1 cellular context compared by ENCODE assay signal in the genomic region with DNA sequence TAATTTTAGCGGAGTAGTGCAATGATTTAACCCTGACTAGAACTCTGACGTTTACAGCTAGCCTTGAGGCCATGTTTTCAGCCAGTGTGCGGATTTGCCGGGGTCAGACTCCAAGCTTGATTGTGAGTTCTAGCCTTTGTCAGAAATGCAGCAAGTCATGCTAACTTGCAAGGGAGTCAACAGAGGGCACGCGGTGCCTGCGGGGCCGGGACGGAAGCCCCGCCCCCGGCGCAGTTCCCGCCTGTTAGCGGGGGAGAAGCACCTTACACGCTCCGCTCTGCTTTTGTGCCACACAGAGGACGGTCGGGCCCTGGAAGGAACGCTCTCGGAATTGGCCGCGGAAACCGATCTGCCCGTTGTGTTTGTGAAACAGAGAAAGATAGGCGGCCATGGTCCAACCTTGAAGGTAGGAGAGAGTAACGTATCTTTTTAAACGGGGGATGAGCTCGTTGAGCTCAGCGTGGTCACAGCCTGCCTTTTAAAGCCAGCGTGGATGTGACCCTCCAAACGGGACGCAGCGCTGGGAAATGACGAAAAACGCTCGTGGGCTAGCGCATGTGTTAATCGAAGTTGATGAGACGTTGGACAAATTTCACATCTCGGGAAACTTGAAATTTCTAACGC.
TF ChIP-seq lines count a peak whose summit lies in the region.

No MANE protein-coding gene starts in this region.

TF ChIP-seq in K562, 482 proteins besides CTCF, POLR2A, EP300 and RAD21 (continued from another document and continues in another):
- TF ChIP-seq, protein P1, sequence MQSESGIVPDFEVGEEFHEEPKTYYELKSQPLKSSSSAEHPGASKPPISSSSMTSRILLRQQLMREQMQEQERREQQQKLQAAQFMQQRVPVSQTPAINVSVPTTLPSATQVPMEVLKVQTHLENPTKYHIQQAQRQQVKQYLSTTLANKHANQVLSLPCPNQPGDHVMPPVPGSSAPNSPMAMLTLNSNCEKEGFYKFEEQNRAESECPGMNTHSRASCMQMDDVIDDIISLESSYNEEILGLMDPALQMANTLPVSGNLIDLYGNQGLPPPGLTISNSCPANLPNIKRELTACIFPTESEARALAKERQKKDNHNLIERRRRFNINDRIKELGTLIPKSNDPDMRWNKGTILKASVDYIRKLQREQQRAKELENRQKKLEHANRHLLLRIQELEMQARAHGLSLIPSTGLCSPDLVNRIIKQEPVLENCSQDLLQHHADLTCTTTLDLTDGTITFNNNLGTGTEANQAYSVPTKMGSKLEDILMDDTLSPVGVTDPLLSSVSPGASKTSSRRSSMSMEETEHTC (IDR thresholded peaks at IDR 0.05): no peak
- no peak for TF ChIP-seq ZNF431 (CRISPR knock-in tag; IDR thresholded peaks at IDR 0.05)
- TF ChIP-seq HMGN3 (IDR thresholded peaks at IDR 0.05; ENCODE audit: borderline replicate concordance, extremely low read depth, insufficient read length, low read depth, low read length): peak; percentile 97
- TF ChIP-seq CBX5 (IDR thresholded peaks at IDR 0.05; ENCODE audit: borderline replicate concordance, low read depth): no peak
- TF ChIP-seq, protein P2, sequence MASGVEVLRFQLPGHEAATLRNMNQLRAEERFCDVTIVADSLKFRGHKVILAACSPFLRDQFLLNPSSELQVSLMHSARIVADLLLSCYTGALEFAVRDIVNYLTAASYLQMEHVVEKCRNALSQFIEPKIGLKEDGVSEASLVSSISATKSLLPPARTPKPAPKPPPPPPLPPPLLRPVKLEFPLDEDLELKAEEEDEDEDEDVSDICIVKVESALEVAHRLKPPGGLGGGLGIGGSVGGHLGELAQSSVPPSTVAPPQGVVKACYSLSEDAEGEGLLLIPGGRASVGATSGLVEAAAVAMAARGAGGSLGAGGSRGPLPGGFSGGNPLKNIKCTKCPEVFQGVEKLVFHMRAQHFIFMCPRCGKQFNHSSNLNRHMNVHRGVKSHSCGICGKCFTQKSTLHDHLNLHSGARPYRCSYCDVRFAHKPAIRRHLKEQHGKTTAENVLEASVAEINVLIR (CRISPR knock-in tag; IDR thresholded peaks at IDR 0.05): peak; percentile 71
- TF ChIP-seq, protein P3, sequence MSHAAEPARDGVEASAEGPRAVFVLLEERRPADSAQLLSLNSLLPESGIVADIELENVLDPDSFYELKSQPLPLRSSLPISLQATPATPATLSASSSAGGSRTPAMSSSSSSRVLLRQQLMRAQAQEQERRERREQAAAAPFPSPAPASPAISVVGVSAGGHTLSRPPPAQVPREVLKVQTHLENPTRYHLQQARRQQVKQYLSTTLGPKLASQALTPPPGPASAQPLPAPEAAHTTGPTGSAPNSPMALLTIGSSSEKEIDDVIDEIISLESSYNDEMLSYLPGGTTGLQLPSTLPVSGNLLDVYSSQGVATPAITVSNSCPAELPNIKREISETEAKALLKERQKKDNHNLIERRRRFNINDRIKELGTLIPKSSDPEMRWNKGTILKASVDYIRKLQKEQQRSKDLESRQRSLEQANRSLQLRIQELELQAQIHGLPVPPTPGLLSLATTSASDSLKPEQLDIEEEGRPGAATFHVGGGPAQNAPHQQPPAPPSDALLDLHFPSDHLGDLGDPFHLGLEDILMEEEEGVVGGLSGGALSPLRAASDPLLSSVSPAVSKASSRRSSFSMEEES (CRISPR knock-in tag; IDR thresholded peaks at IDR 0.05): no peak
- no peak for TF ChIP-seq CAMTA2 (CRISPR knock-in tag; conservative IDR thresholded peaks at IDR 0.05)
- no peak for TF ChIP-seq ZNF778 (CRISPR knock-in tag; IDR thresholded peaks at IDR 0.05)
- TF ChIP-seq, protein P4, sequence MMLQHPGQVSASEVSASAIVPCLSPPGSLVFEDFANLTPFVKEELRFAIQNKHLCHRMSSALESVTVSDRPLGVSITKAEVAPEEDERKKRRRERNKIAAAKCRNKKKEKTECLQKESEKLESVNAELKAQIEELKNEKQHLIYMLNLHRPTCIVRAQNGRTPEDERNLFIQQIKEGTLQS (IDR thresholded peaks at IDR 0.05): no peak
- TF ChIP-seq, protein P4 (CRISPR knock-in tag; conservative IDR thresholded peaks at IDR 0.05): 0 out of 2 replicates have a peak, but pooled peaks have one; percentile 20
- no peak for TF ChIP-seq SP2 (IDR thresholded peaks at IDR 0.05; ENCODE audit: extremely low read depth, low read depth, low read length, poor library complexity, severe bottlenecking)
- TF ChIP-seq, protein P5, sequence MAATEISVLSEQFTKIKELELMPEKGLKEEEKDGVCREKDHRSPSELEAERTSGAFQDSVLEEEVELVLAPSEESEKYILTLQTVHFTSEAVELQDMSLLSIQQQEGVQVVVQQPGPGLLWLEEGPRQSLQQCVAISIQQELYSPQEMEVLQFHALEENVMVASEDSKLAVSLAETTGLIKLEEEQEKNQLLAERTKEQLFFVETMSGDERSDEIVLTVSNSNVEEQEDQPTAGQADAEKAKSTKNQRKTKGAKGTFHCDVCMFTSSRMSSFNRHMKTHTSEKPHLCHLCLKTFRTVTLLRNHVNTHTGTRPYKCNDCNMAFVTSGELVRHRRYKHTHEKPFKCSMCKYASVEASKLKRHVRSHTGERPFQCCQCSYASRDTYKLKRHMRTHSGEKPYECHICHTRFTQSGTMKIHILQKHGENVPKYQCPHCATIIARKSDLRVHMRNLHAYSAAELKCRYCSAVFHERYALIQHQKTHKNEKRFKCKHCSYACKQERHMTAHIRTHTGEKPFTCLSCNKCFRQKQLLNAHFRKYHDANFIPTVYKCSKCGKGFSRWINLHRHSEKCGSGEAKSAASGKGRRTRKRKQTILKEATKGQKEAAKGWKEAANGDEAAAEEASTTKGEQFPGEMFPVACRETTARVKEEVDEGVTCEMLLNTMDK (IDR thresholded peaks at IDR 0.05; ENCODE audit: borderline replicate concordance, insufficient read depth, low read depth, low read length, poor library complexity, severe bottlenecking): no peak
- TF ChIP-seq ZNF507 (tag; conservative IDR thresholded peaks at IDR 0.05): no peak
- TF ChIP-seq, protein P6, sequence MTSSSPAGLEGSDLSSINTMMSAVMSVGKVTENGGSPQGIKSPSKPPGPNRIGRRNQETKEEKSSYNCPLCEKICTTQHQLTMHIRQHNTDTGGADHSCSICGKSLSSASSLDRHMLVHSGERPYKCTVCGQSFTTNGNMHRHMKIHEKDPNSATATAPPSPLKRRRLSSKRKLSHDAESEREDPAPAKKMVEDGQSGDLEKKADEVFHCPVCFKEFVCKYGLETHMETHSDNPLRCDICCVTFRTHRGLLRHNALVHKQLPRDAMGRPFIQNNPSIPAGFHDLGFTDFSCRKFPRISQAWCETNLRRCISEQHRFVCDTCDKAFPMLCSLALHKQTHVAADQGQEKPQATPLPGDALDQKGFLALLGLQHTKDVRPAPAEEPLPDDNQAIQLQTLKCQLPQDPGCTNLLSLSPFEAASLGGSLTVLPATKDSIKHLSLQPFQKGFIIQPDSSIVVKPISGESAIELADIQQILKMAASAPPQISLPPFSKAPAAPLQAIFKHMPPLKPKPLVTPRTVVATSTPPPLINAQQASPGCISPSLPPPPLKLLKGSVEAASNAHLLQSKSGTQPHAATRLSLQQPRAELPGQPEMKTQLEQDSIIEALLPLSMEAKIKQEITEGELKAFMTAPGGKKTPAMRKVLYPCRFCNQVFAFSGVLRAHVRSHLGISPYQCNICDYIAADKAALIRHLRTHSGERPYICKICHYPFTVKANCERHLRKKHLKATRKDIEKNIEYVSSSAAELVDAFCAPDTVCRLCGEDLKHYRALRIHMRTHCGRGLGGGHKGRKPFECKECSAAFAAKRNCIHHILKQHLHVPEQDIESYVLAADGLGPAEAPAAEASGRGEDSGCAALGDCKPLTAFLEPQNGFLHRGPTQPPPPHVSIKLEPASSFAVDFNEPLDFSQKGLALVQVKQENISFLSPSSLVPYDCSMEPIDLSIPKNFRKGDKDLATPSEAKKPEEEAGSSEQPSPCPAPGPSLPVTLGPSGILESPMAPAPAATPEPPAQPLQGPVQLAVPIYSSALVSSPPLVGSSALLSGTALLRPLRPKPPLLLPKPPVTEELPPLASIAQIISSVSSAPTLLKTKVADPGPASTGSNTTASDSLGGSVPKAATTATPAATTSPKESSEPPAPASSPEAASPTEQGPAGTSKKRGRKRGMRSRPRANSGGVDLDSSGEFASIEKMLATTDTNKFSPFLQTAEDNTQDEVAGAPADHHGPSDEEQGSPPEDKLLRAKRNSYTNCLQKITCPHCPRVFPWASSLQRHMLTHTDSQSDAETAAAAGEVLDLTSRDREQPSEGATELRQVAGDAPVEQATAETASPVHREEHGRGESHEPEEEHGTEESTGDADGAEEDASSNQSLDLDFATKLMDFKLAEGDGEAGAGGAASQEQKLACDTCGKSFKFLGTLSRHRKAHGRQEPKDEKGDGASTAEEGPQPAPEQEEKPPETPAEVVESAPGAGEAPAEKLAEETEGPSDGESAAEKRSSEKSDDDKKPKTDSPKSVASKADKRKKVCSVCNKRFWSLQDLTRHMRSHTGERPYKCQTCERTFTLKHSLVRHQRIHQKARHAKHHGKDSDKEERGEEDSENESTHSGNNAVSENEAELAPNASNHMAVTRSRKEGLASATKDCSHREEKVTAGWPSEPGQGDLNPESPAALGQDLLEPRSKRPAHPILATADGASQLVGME (CRISPR knock-in tag; IDR thresholded peaks at IDR 0.05): no peak
- 0 out of 2 replicates have a peak, but pooled peaks have one; percentile 12 for TF ChIP-seq CHD2 (IDR thresholded peaks at IDR 0.05; ENCODE audit: low read depth, low read length)
- TF ChIP-seq, protein P7, sequence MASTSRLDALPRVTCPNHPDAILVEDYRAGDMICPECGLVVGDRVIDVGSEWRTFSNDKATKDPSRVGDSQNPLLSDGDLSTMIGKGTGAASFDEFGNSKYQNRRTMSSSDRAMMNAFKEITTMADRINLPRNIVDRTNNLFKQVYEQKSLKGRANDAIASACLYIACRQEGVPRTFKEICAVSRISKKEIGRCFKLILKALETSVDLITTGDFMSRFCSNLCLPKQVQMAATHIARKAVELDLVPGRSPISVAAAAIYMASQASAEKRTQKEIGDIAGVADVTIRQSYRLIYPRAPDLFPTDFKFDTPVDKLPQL (IDR thresholded peaks at IDR 0.05; ENCODE audit: extremely low read depth, insufficient read length): no peak
- TF ChIP-seq, protein P8, sequence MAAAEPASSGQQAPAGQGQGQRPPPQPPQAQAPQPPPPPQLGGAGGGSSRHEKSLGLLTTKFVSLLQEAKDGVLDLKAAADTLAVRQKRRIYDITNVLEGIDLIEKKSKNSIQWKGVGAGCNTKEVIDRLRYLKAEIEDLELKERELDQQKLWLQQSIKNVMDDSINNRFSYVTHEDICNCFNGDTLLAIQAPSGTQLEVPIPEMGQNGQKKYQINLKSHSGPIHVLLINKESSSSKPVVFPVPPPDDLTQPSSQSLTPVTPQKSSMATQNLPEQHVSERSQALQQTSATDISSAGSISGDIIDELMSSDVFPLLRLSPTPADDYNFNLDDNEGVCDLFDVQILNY (CRISPR knock-in tag; IDR thresholded peaks at IDR 0.05): peak; percentile 11; the same call in 1 of the 2 replicates
- no peak for TF ChIP-seq FOXA1 (IDR thresholded peaks at IDR 0.05; ENCODE audit: borderline replicate concordance)
- TF ChIP-seq MAFK (IDR thresholded peaks at IDR 0.05; ENCODE audit: low read length): peak; percentile 69
- TF ChIP-seq ZNF140 (CRISPR knock-in tag; IDR thresholded peaks at IDR 0.05): no peak
- TF ChIP-seq, protein P9, sequence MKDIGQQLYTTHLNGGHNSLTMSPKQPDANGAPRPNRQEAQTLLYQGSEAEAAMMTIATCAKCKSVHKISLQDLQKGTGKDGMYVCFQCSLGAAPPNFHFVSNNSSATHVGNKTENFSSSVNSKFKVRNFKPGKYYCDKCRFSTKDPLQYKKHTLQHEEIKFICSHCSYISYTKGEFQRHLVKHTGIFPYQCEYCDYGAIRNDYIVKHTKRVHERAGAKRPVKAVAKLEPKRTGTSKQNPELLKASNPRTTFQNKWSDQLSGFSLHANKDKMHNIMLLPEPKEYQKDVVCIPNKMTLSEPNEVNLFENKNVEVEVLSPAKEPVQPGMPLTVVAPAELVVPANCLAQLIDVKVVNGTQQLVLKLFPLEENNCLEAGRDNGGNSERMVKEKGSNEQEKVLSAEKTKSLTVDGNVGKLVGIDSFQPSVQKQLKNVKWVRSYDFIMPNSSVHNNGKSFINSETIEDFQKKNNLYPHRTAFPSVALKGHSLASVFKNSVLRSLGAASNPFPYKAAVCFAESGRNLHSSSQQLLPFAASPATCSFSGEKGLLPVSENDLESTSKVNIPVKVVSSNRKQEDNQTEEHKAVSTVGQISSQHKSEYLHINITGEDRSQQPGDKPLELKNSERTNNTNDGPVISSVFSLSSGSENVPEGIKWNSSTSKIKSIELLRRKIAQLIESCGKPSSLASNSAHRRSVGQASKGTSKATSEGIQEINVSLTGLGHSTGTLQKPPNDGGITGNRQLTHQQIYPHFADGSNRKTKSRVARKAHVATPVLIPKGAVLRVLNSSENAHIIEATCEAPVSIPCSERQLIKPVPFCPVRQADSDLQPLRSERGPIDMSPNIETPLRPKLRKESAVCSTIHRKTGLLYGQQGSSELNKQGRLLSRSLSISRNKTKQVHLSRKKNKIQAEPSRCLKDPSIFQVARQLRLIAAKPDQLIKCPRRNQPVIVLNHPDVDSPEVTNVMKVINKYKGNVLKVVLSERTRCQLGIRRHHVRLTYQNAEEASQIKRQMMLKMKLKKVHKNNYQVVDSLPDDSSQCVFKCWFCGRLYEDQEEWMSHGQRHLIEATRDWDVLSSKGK (CRISPR knock-in tag; IDR thresholded peaks at IDR 0.05): no peak
- peak; percentile 84 for TF ChIP-seq CCNT2 (IDR thresholded peaks at IDR 0.05; ENCODE audit: borderline replicate concordance, extremely low read depth, insufficient read length, low read depth, low read length)
- TF ChIP-seq, protein P10, sequence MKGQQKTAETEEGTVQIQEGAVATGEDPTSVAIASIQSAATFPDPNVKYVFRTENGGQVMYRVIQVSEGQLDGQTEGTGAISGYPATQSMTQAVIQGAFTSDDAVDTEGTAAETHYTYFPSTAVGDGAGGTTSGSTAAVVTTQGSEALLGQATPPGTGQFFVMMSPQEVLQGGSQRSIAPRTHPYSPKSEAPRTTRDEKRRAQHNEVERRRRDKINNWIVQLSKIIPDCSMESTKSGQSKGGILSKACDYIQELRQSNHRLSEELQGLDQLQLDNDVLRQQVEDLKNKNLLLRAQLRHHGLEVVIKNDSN (CRISPR knock-in tag; IDR thresholded peaks at IDR 0.05): peak; percentile 77
- TF ChIP-seq HNRNPLL (IDR thresholded peaks at IDR 0.05; ENCODE audit: low read depth, low read length, poor library complexity, severe bottlenecking): peak; percentile 89
- peak; percentile 58 for TF ChIP-seq ZFX (CRISPR knock-in tag; IDR thresholded peaks at IDR 0.05)
- TF ChIP-seq ZNF23 (CRISPR knock-in tag; IDR thresholded peaks at IDR 0.05): no peak
- TF ChIP-seq ZNF717 (CRISPR knock-in tag; IDR thresholded peaks at IDR 0.05): no peak
- TF ChIP-seq, protein P11, sequence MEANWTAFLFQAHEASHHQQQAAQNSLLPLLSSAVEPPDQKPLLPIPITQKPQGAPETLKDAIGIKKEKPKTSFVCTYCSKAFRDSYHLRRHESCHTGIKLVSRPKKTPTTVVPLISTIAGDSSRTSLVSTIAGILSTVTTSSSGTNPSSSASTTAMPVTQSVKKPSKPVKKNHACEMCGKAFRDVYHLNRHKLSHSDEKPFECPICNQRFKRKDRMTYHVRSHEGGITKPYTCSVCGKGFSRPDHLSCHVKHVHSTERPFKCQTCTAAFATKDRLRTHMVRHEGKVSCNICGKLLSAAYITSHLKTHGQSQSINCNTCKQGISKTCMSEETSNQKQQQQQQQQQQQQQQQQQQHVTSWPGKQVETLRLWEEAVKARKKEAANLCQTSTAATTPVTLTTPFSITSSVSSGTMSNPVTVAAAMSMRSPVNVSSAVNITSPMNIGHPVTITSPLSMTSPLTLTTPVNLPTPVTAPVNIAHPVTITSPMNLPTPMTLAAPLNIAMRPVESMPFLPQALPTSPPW (CRISPR knock-in tag; IDR thresholded peaks at IDR 0.05): peak; percentile 36
